21 cellular contexts compared by ENCODE assay signal in the genomic region with DNA sequence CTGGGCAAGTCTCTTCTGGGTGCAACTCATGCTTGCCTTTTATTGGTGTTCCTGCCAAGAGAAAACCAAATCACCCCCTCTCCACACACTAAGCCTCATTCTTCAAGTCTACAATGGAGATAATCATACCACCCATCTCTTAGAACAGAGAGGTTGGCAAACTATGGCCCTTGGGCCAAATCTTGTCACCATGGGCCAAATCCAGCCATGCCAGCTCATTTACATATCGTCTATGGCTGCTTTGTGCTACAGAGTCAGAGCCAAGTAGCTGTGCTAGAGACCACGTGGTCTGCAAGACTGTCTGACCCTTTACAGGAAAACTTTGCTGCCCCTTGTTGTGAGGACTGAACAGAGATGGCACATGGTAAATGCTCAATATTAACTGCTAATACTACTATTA.
A peak's percentile ranks its signal among the peaks of the same experiment; 100 is the strongest.
DNase-seq lines count a peak whose midpoint lies in the region; ATAC-seq, FAIRE-seq and TF ChIP-seq lines count a peak whose summit lies in the region.
"Had no signal": no experiment of that assay in that cellular context is flagged by ENCODE, and none has a peak within 500 bp of the region (broad histone marks: within the 10 kb centered on the region; RNA-seq: fewer than 3 reads in every experiment).

No MANE protein-coding gene starts in this region.

- no peak overlapping the region for H2AFZ ChIP-seq in H1 (ENCODE audit: low read length)

- H4K5ac ChIP-seq in H1 (ENCODE audit: insufficient read length, low read depth, low read length), result no peak overlapping the region

- in situ Hi-C loops in SK-MEL-5 (cut with HindIII; ENCODE audit: low pct_unique_long_range_greater_than_20kb, low sequenced_read_pairs), result no loop called here

- H3K4ac ChIP-seq in H1 (replicated peaks; ENCODE audit: insufficient read length, low read depth, low read length), result no peak overlapping the region

- no peak overlapping the region for H3K56ac ChIP-seq in H1 (replicated peaks; ENCODE audit: insufficient read length, low read depth, low read length)

- no peak overlapping the region for H2BK12ac ChIP-seq in H1 (ENCODE audit: low read depth, low read length)

- CTCF ChIA-PET in H1 (lab: Charles Lee; ENCODE audit: partially characterized antibody), result interaction anchor here (0.6 to 2.0 kb wide), 2 partner anchors 8 to 21 kb away, joined by 3 to 5 read pairs; no protein-coding TSS in a partner anchor

- H3K79me2 ChIP-seq in H1 (ENCODE audit: control insufficient read depth in 1 of 2, insufficient read depth in 2 of 2, low read length in 2 of 2), result no peaks in the 10 kb centered on the region

- H2BK120ac ChIP-seq in H1 (replicated peaks; ENCODE audit: low read depth, low read length), result peak overlapping the region; percentile 50

- no peak for TF ChIP-seq RAD21 in H1 (IDR thresholded peaks at IDR 0.05 in 1 of 2, conservative IDR thresholded peaks at IDR 0.05 in 1 of 2; ENCODE audit: low read depth in 2 of 2, low read length in 2 of 2)

- 0 out of 2 replicates have a peak overlapping the region, but pooled peaks have one; percentile 20 for H3K18ac ChIP-seq in H1 (ENCODE audit: extremely low read depth, low read length)

- H3K4me3 ChIP-seq in H1 (ENCODE audit: extremely low read depth in 1 of 4, insufficient read depth in 2 of 4, low read depth in 3 of 4, low read length in 4 of 4), result no peak overlapping the region
- H3K4me3 ChIP-seq in heart left ventricle, result no peak overlapping the region
- H3K4me3 ChIP-seq: K562 had no signal

- H2BK15ac ChIP-seq in H1 (ENCODE audit: low read length), result 0 out of 2 replicates have a peak overlapping the region, but pooled peaks have one; percentile 37

- TF ChIP-seq POLR2A in H1 (IDR thresholded peaks at IDR 0.05; ENCODE audit: control extremely low read depth in 1 of 2, low read depth in 2 of 2, low read length in 2 of 2) (no peak), heart left ventricle (IDR thresholded peaks at IDR 0.05) (no peak)

- H3K36me3 ChIP-seq in H1 (ENCODE audit: control insufficient read depth in 2 of 4, insufficient read depth in 4 of 4, low read length in 3 of 4), result peaks cover 0 to 3% (median 0%) of the 10 kb centered on the region in 4 experiments; a peak in 2 of 8 replicates
- no peaks in the 10 kb centered on the region for H3K36me3 ChIP-seq in heart left ventricle

- no peaks in the 10 kb centered on the region; a peak in 1 of 7 replicates for H3K27me3 ChIP-seq in H1 (replicated peaks in 1 of 4; ENCODE audit: control insufficient read depth in 3 of 4, extremely low read depth in 1 of 4, insufficient read depth in 3 of 4, low read length in 3 of 4)
- H3K27me3 ChIP-seq in heart left ventricle, result no peaks in the 10 kb centered on the region

- no peak overlapping the region for H3K23ac ChIP-seq in H1 (ENCODE audit: insufficient read length)

- DNase-seq in SK-MEL-5 (ENCODE audit: low read depth, low spot score), result peak; percentile 26
- no peak for DNase-seq in H1 (ENCODE audit: low read depth in 1 of 2, low spot score in 2 of 2)
- DNase-seq in medulla oblongata (ENCODE audit: extremely low spot score), result peak; percentile 94
- DNase-seq in sciatic nerve (ENCODE audit: low spot score), result no peak
- DNase-seq in heart left ventricle, result no peak
- no peak for DNase-seq in Right ventricle myocardium inferior (ENCODE audit: missing footprints)
- DNase-seq in NCI-H510A (lab: John Stamatoyannopoulos, UW), result no peak
- DNase-seq: AML-193; CD4-positive, alpha-beta T cell; DMS79; NCI-H1092; NCI-H1694; NCI-H2107; NCI-H345; NCI-H69; NK-92 treated with Interleukin-12 subunit alpha and Interleukin-12 subunit beta, amount 100 ng/mL, for 24 hours; OCI-M1 had no signal

- H4K91ac ChIP-seq in H1 (replicated peaks; ENCODE audit: insufficient read length, low read length), result peak overlapping the region; percentile 61

- H2AK5ac ChIP-seq in H1 (ENCODE audit: low read depth, low read length), result no peak overlapping the region

- no peak overlapping the region for H2BK5ac ChIP-seq in H1 (ENCODE audit: low read depth, low read length)

- H3K9me3 ChIP-seq in H1 (ENCODE audit: insufficient read depth in 2 of 2, low read depth in 1 of 2, low read length in 1 of 2), result peaks cover 5 to 8% of the 10 kb centered on the region in 2 experiments; a peak in 3 of 4 replicates
- H3K9me3 ChIP-seq in heart left ventricle, result peaks cover 0 to 15% (median 0%) of the 10 kb centered on the region in 12 donors

- H4K8ac ChIP-seq in H1 (ENCODE audit: extremely low read depth, insufficient read depth, low read length), result no peak overlapping the region

- H2BK20ac ChIP-seq in H1 (ENCODE audit: low read length), result peak overlapping the region; percentile 88; the same call in 1 of the 2 replicates

- POLR2A ChIA-PET in H1 (lab: Charles Lee; ENCODE audit: partially characterized antibody), result no interaction called here

- intact Hi-C loops in sciatic nerve (cut with DNase I), result no loop called here
- intact Hi-C loops in heart left ventricle (cut with DNase I), result no loop called here
- intact Hi-C loops in Right ventricle myocardium inferior (cut with DNase I), result no loop called here

- FAIRE-seq in H1 (lab: Jason Lieb, UNC), result no peak
- FAIRE-seq: G401.6, GM12891, K562 had no signal

- TF ChIP-seq EP300 in H1 (IDR thresholded peaks at IDR 0.05; ENCODE audit: borderline replicate concordance in 1 of 2, low read depth in 2 of 2, low read length in 2 of 2), result no peak

- ATAC-seq in sciatic nerve (peak; percentile 39), heart left ventricle (no peak), Right ventricle myocardium inferior (no peak)
- ATAC-seq: K562 had no signal

- H3K9ac ChIP-seq in H1 (replicated peaks in 1 of 4; ENCODE audit: extremely low read depth in 1 of 4, low read depth in 3 of 4, low read length in 3 of 4), result no peak overlapping the region

- H3K4me2 ChIP-seq in H1 (ENCODE audit: insufficient read depth in 1 of 2, low read depth in 2 of 2, low read length in 2 of 2), result no peak overlapping the region

- TF ChIP-seq CTCF in H1 (IDR thresholded peaks at IDR 0.05; ENCODE audit: control extremely low read depth in 1 of 3, insufficient read depth in 1 of 3, low read depth in 1 of 3, low read length in 3 of 3), result no peak
- TF ChIP-seq CTCF in heart left ventricle (IDR thresholded peaks at IDR 0.05), result no peak

- no peak overlapping the region for H3K14ac ChIP-seq in H1 (ENCODE audit: insufficient read length)

- 98% methylated on average over 2 of the region's 2 CpGs; no CpG with 5 or more reads in 1 of the 2 experiments for WGBS in H1 (ENCODE audit: extremely low coverage in 1 of 2, insufficient coverage in 1 of 2, insufficient read length in 1 of 2, insufficient replicate concordance in 2 of 2, low coverage in 1 of 2, low lambda C conversion rate in 2 of 2, missing lambda C conversion rate in 1 of 2), 2 experiments
- 81 to 87% (median 84%) methylated on average over 2 of the region's 2 CpGs for WGBS in heart left ventricle, 4 donors

- H3K79me1 ChIP-seq in H1 (ENCODE audit: low read depth, low read length), result no peaks in the 10 kb centered on the region

- H3K27ac ChIP-seq in H1 (ENCODE audit: low read depth, low read length) (no peak overlapping the region), heart left ventricle (no peak overlapping the region)
- H3K27ac ChIP-seq: RWPE1 had no signal

- no peaks in the 10 kb centered on the region for H3K23me2 ChIP-seq in H1 (ENCODE audit: low read depth, low read length)

- H4K20me1 ChIP-seq in H1 (replicated peaks in 1 of 2; ENCODE audit: control insufficient read depth in 1 of 2, insufficient read depth in 2 of 2, low read length in 2 of 2), result no peaks in the 10 kb centered on the region

- peaks cover 6 to 14% (median 10%) of the 10 kb centered on the region in 4 experiments; a peak in 4 of 7 replicates for H3K4me1 ChIP-seq in H1 (replicated peaks in 1 of 4; ENCODE audit: control insufficient read depth in 3 of 4, insufficient read depth in 4 of 4, low read length in 3 of 4)
- H3K4me1 ChIP-seq in heart left ventricle, result peaks cover 0 to 12% (median under 1%) of the 10 kb centered on the region in 12 donors

TF ChIP-seq in H1, 55 proteins besides CTCF, POLR2A, EP300 and RAD21:
- TF ChIP-seq SAP30 (IDR thresholded peaks at IDR 0.05; ENCODE audit: insufficient read depth, insufficient replicate concordance, low read length) (no peak), HDAC2 (IDR thresholded peaks at IDR 0.05; ENCODE audit: borderline replicate concordance in 1 of 2, low read depth in 2 of 2, low read length in 2 of 2) (no peak), TEAD4 (IDR thresholded peaks at IDR 0.05; ENCODE audit: low read depth, low read length) (no peak), RBBP5 (IDR thresholded peaks at IDR 0.05; ENCODE audit: borderline replicate concordance, low read depth, low read length) (no peak), BACH1 (IDR thresholded peaks at IDR 0.05; ENCODE audit: low read length) (no peak), ATF2 (IDR thresholded peaks at IDR 0.05; ENCODE audit: low read length) (no peak), JUN (IDR thresholded peaks at IDR 0.05; ENCODE audit: low read depth, low read length) (no peak), CBX5 (IDR thresholded peaks at IDR 0.05; ENCODE audit: low read depth, low read length) (no peak), SP1 (IDR thresholded peaks at IDR 0.05; ENCODE audit: low read depth, low read length) (no peak), BRCA1 (IDR thresholded peaks at IDR 0.05; ENCODE audit: low read depth, low read length) (no peak), SP2 (IDR thresholded peaks at IDR 0.05; ENCODE audit: low read length) (no peak)

Comparison
In these comparisons a context has a peak if more than half of its experiments do, and no peak if none do; other contexts are left out.
1. DNase-seq: peak in SK-MEL-5 (single experiment) and medulla oblongata (single experiment); none in H1 (0 of 2), sciatic nerve (single experiment), heart left ventricle (0 of 5), Right ventricle myocardium inferior (single experiment) and NCI-H510A (single experiment).